Comparison of ENCODE assay signal across 11 cellular contexts in the genomic region with DNA sequence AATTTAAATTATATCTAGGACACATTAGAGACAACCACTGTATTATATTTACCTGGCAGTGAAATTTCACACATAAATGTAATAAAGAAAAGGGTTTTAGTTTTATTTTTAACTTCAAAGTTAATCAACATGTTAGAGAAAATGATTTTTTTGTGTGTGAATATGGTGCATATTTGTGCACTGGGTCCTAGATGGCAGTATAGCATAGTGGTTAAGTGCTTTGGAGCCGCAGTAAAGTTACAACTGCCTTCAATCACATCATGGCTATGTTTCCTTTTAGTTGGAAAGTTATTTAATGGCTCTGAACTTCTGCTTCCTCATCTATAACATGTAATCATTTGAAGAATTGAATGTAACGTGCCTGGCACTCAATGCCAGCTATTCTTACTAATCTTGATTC.
DNase-seq lines count a peak whose midpoint lies in the region; ATAC-seq, FAIRE-seq and TF ChIP-seq lines count a peak whose summit lies in the region.
"Had no signal": no experiment of that assay in that cellular context is flagged by ENCODE, and none has a peak within 500 bp of the region (broad histone marks: within the 10 kb centered on the region; RNA-seq: fewer than 3 reads in every experiment).

No MANE protein-coding gene starts in this region.

- TF ChIP-seq EP300 in SK-N-SH (IDR thresholded peaks at IDR 0.05; ENCODE audit: borderline replicate concordance in 1 of 2, low read depth in 1 of 2, low read length in 1 of 2), result no peak

- H3K36me3 ChIP-seq in SK-N-SH (replicated peaks in 1 of 2; ENCODE audit: control insufficient read depth in 1 of 2, insufficient read depth in 2 of 2, low read length in 1 of 2), result no peaks in the 10 kb centered on the region
- no peaks in the 10 kb centered on the region for H3K36me3 ChIP-seq in naive thymus-derived CD4-positive, alpha-beta T cell (ENCODE audit: control insufficient read depth in 2 of 3, insufficient read depth in 3 of 3, low read length in 3 of 3)

- H3K9me3 ChIP-seq in SK-N-SH, result no peaks in the 10 kb centered on the region
- H3K9me3 ChIP-seq in naive thymus-derived CD4-positive, alpha-beta T cell (ENCODE audit: control insufficient read depth in 2 of 3, low read length in 3 of 3), result no peaks in the 10 kb centered on the region

- POLR2A ChIA-PET in SK-N-SH (lab: Yijun Ruan, JAX), result no interaction called here
- POLR2A ChIA-PET in naive thymus-derived CD4-positive, alpha-beta T cell (lab: Charles Lee), result no interaction called here

- H3K4me2 ChIP-seq in SK-N-SH, result no peak overlapping the region

- H3K79me2 ChIP-seq in SK-N-SH (ENCODE audit: insufficient read depth), result no peaks in the 10 kb centered on the region

- no peak overlapping the region for H3K27ac Mint-ChIP-seq in naive thymus-derived CD4-positive, alpha-beta T cell
- H3K27ac Mint-ChIP-seq: naive B cell had no signal

- TF ChIP-seq RAD21 in SK-N-SH (IDR thresholded peaks at IDR 0.05; ENCODE audit: low read length), result peak; percentile 74

- no peak for ATAC-seq in naive thymus-derived CD4-positive, alpha-beta T cell
- ATAC-seq: stimulated activated naive CD8-positive, alpha-beta T cell treated with anti-CD3 and anti-CD28 coated beads, Interleukin-15, amount 100 ng/mL, for 72 hours had no signal

- WGBS in SK-N-SH (ENCODE audit: low lambda C conversion rate), result 58% methylated on average over 2 of the region's 2 CpGs

- no peaks in the 10 kb centered on the region for H3F3A ChIP-seq in SK-N-SH (replicated peaks; ENCODE audit: insufficient read depth)

- intact Hi-C loops in naive thymus-derived CD4-positive, alpha-beta T cell (cut with micrococcal nuclease), result no loop called here

- CTCF ChIA-PET in SK-N-SH (lab: Yijun Ruan, JAX), result interaction anchor here (0.7 kb wide), 1 partner anchor 235 kb away, joined by 3 read pairs; no protein-coding TSS in a partner anchor
- CTCF ChIA-PET in naive thymus-derived CD4-positive, alpha-beta T cell (lab: Charles Lee), result no interaction called here

- no peaks in the 10 kb centered on the region for H3K9me2 ChIP-seq in SK-N-SH

- H2AFZ ChIP-seq in SK-N-SH (ENCODE audit: low read depth), result no peak overlapping the region

- peak; percentile 89 for FAIRE-seq in GM19239 (lab: Jason Lieb, UNC)

- DNase-seq in AG09319 (ENCODE audit: extremely low read depth, low read depth), result no peak
- DNase-seq in GM19239 (ENCODE audit: insufficient read length, low spot score), result no peak
- DNase-seq in SK-N-SH, result peak; percentile 11
- DNase-seq in globus pallidus (ENCODE audit: low spot score), result peak; percentile 9
- no peak for DNase-seq in activated T-cell treated with anti-CD3 and anti-CD28 coated beads, Interleukin-2, amount 50 U/mL, for 1 hour
- no peak for DNase-seq in NCI-H2227 treated with DMSO at 0.1 percent for 48 hours (lab: John Stamatoyannopoulos, UW)
- DNase-seq in T1000 (lab: John Stamatoyannopoulos, UW), result no peak
- no peak for DNase-seq in naive thymus-derived CD4-positive, alpha-beta T cell
- DNase-seq: naive B cell; stimulated activated naive CD8-positive, alpha-beta T cell treated with anti-CD3 and anti-CD28 coated beads, Interleukin-15, amount 100 ng/mL, for 72 hours had no signal

- H3K27ac ChIP-seq in SK-N-SH (ENCODE audit: low read depth in 2 of 2, low read length in 1 of 2), result no peak overlapping the region
- H3K27ac ChIP-seq in naive thymus-derived CD4-positive, alpha-beta T cell (ENCODE audit: low read depth, low read length), result no peak overlapping the region
- H3K27ac ChIP-seq: coronary artery had no signal

- no peak overlapping the region for H3K4me3 ChIP-seq in SK-N-SH (ENCODE audit: low read depth in 2 of 2, low read length in 1 of 2)
- H3K4me3 ChIP-seq in naive thymus-derived CD4-positive, alpha-beta T cell (ENCODE audit: low read length), result no peak overlapping the region
- H3K4me3 ChIP-seq: coronary artery had no signal

- H3K27me3 ChIP-seq in SK-N-SH (ENCODE audit: insufficient read depth), result no peaks in the 10 kb centered on the region
- no peaks in the 10 kb centered on the region for H3K27me3 ChIP-seq in naive thymus-derived CD4-positive, alpha-beta T cell (ENCODE audit: control insufficient read depth in 2 of 2, insufficient read depth in 2 of 2, low read length in 2 of 2)

- peak; percentile 43 for TF ChIP-seq CTCF in AG09319 (IDR thresholded peaks at IDR 0.05; ENCODE audit: low read depth, low read length)
- TF ChIP-seq CTCF in SK-N-SH (IDR thresholded peaks at IDR 0.05), result peak; percentile 60

- no peaks in the 10 kb centered on the region for H3K36me3 Mint-ChIP-seq in naive thymus-derived CD4-positive, alpha-beta T cell
- H3K36me3 Mint-ChIP-seq: naive B cell had no signal

- no peak overlapping the region for H3K4me3 Mint-ChIP-seq in naive thymus-derived CD4-positive, alpha-beta T cell
- H3K4me3 Mint-ChIP-seq: naive B cell; stimulated activated naive CD8-positive, alpha-beta T cell treated with anti-CD3 and anti-CD28 coated beads, Interleukin-15, amount 100 ng/mL, for 72 hours had no signal

- no peaks in the 10 kb centered on the region for H3K9me3 Mint-ChIP-seq in naive thymus-derived CD4-positive, alpha-beta T cell
- H3K9me3 Mint-ChIP-seq: naive B cell; stimulated activated naive CD8-positive, alpha-beta T cell treated with anti-CD3 and anti-CD28 coated beads, Interleukin-15, amount 100 ng/mL, for 72 hours had no signal

- peaks cover 0 to 10% of the 10 kb centered on the region in 2 experiments; a peak in 3 of 4 replicates for H3K4me1 ChIP-seq in SK-N-SH (ENCODE audit: control insufficient read depth in 1 of 2, insufficient read depth in 2 of 2, low read depth in 1 of 2, low read length in 1 of 2)
- no peaks in the 10 kb centered on the region for H3K4me1 ChIP-seq in naive thymus-derived CD4-positive, alpha-beta T cell (ENCODE audit: control insufficient read depth in 2 of 2, insufficient read depth in 2 of 2, low read length in 2 of 2)

- H4K20me1 ChIP-seq in SK-N-SH (ENCODE audit: insufficient read depth), result no peaks in the 10 kb centered on the region

- no peaks in the 10 kb centered on the region for H3K27me3 Mint-ChIP-seq in naive thymus-derived CD4-positive, alpha-beta T cell
- H3K27me3 Mint-ChIP-seq: naive B cell; stimulated activated naive CD8-positive, alpha-beta T cell treated with anti-CD3 and anti-CD28 coated beads, Interleukin-15, amount 100 ng/mL, for 72 hours had no signal

- no peaks in the 10 kb centered on the region for H3K4me1 Mint-ChIP-seq in naive thymus-derived CD4-positive, alpha-beta T cell
- H3K4me1 Mint-ChIP-seq: stimulated activated naive CD8-positive, alpha-beta T cell treated with anti-CD3 and anti-CD28 coated beads, Interleukin-15, amount 100 ng/mL, for 72 hours had no signal

- no peak overlapping the region for H3K9ac ChIP-seq in SK-N-SH

TF ChIP-seq in SK-N-SH, 30 proteins besides CTCF, POLR2A, EP300 and RAD21:
- TF ChIP-seq SMC3 (IDR thresholded peaks at IDR 0.05; ENCODE audit: low read depth, low read length) (peak; percentile 60), EZH2phosphoT487 (IDR thresholded peaks at IDR 0.05; ENCODE audit: borderline replicate concordance, low read depth) (no peak)

Comparison
In these comparisons a context has a peak if more than half of its experiments do, and no peak if none do; other contexts are left out.
1. DNase-seq: peak in SK-N-SH (single experiment) and globus pallidus (single experiment); none in AG09319 (single experiment), GM19239 (single experiment), activated T-cell treated with anti-CD3 and anti-CD28 coated beads, Interleukin-2, amount 50 U/mL, for 1 hour (single experiment), NCI-H2227 treated with DMSO at 0.1 percent for 48 hours (single experiment), T1000 (single experiment) and naive thymus-derived CD4-positive, alpha-beta T cell (0 of 9).